1 cellular context compared by ENCODE assay signal in genomic region chr4:120977435-120977997, GRCh38.
TF ChIP-seq lines count a peak whose summit lies in the region.

No MANE protein-coding gene starts in this region.

TF ChIP-seq in liver, 16 proteins besides CTCF, POLR2A, EP300 and RAD21 (continued from another document):
- TF ChIP-seq ZBTB33 (IDR thresholded peaks at IDR 0.05) = no peak
